ENCODE assay signal across 1 cellular context in the genomic region with DNA sequence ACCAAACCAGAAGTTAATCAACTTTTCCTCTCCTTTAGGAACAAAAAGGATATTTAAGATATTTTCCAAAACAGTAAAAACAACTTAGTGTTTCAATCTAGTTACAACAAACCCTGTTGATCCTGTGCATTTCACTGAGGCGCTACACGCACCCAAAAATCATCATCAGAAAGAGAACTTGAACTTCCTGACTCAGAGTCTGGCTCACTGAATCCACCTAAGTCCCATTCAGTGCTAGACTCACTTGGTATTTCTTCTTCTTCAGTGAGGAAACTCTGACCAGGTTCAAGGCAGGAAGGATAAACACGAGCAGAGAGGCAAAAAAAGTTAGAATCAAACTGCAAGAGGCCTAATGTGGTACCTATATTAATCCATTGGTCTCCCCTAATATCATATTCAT.
TF ChIP-seq lines count a peak whose summit lies in the region.

No MANE protein-coding gene starts in this region.

TF ChIP-seq in SK-N-SH treated with all-trans-retinoic acid at 6 μM for 48 hours, 23 proteins besides CTCF, POLR2A, EP300 and RAD21 (continued from another document):
- TF ChIP-seq GLIS3 (CRISPR knock-in tag; IDR thresholded peaks at IDR 0.05) (no peak), CSDC2 (CRISPR knock-in tag; IDR thresholded peaks at IDR 0.05) (no peak), RARB (CRISPR knock-in tag; IDR thresholded peaks at IDR 0.05) (no peak), PATZ1 (CRISPR knock-in tag; IDR thresholded peaks at IDR 0.05; ENCODE audit: borderline replicate concordance) (no peak), ZNF70 (CRISPR knock-in tag; IDR thresholded peaks at IDR 0.05) (no peak)
